Comparison of ENCODE assay signal across 15 cellular contexts in genomic region chr13:40479196-40479845, GRCh38.
A peak's percentile ranks its signal among the peaks of the same experiment; 100 is the strongest.
DNase-seq lines count a peak whose midpoint lies in the region; ATAC-seq and TF ChIP-seq lines count a peak whose summit lies in the region.
"Had no signal": no experiment of that assay in that cellular context is flagged by ENCODE, and none has a peak within 500 bp of the region (broad histone marks: within the 10 kb centered on the region; RNA-seq: fewer than 3 reads in every experiment).

No MANE protein-coding gene starts in this region.

- H3K36me3 Mint-ChIP-seq in activated naive CD8-positive, alpha-beta T cell = peaks cover 2% of the 10 kb centered on the region
- H3K36me3 Mint-ChIP-seq in activated naive CD8-positive, alpha-beta T cell treated with anti-CD3 and anti-CD28 coated beads, Interleukin-2, amount 50 U/mL, for 24 hours (ENCODE audit: low read depth) = no peaks in the 10 kb centered on the region
- H3K36me3 Mint-ChIP-seq: natural killer cell treated with Interleukin-12 subunit alpha and Interleukin-12 subunit beta and Interleukin-15 and Interleukin-18, amount 100 ng/mL, for 72 hours had no signal

- TF ChIP-seq CTCF in coronary artery (IDR thresholded peaks at IDR 0.05) = no peak

- no peaks in the 10 kb centered on the region for H3K27me3 Mint-ChIP-seq in activated naive CD8-positive, alpha-beta T cell
- no peaks in the 10 kb centered on the region for H3K27me3 Mint-ChIP-seq in activated naive CD8-positive, alpha-beta T cell treated with anti-CD3 and anti-CD28 coated beads, Interleukin-2, amount 50 U/mL, for 24 hours
- H3K27me3 Mint-ChIP-seq: activated CD8-positive, alpha-beta T cell treated with anti-CD3 and anti-CD28 coated beads for 36 hours had no signal

- H3K4me1 Mint-ChIP-seq in activated naive CD8-positive, alpha-beta T cell (ENCODE audit: low read depth) = peaks cover 52% of the 10 kb centered on the region
- H3K4me1 Mint-ChIP-seq in activated naive CD8-positive, alpha-beta T cell treated with anti-CD3 and anti-CD28 coated beads, Interleukin-2, amount 50 U/mL, for 24 hours = peaks cover 50% of the 10 kb centered on the region

- H3K27ac Mint-ChIP-seq in activated naive CD8-positive, alpha-beta T cell = peak overlapping the region; percentile 30
- H3K27ac Mint-ChIP-seq in activated naive CD8-positive, alpha-beta T cell treated with anti-CD3 and anti-CD28 coated beads, Interleukin-2, amount 50 U/mL, for 24 hours = no peak overlapping the region
- H3K27ac Mint-ChIP-seq: activated CD8-positive, alpha-beta T cell treated with anti-CD3 and anti-CD28 coated beads for 36 hours; natural killer cell treated with Interleukin-12 subunit alpha and Interleukin-12 subunit beta and Interleukin-15 and Interleukin-18, amount 100 ng/mL, for 72 hours had no signal

- H3K27ac ChIP-seq in coronary artery (peak overlapping the region; percentile 22 to 56), substantia nigra (ENCODE audit: low read depth, low read length, poor library complexity, severe bottlenecking) (peak overlapping the region; percentile 43)
- H3K27ac ChIP-seq: transverse colon had no signal

- no peak overlapping the region for H3K4me3 Mint-ChIP-seq in activated naive CD8-positive, alpha-beta T cell
- no peak overlapping the region for H3K4me3 Mint-ChIP-seq in activated naive CD8-positive, alpha-beta T cell treated with anti-CD3 and anti-CD28 coated beads, Interleukin-2, amount 50 U/mL, for 24 hours
- H3K4me3 Mint-ChIP-seq: activated CD8-positive, alpha-beta T cell treated with anti-CD3 and anti-CD28 coated beads for 36 hours; natural killer cell treated with Interleukin-12 subunit alpha and Interleukin-12 subunit beta and Interleukin-15 and Interleukin-18, amount 100 ng/mL, for 72 hours had no signal

- ATAC-seq in activated naive CD8-positive, alpha-beta T cell treated with anti-CD3 and anti-CD28 coated beads, Interleukin-2, amount 50 U/mL, for 24 hours = no peak
- ATAC-seq in GM19324 (IDR thresholded peaks at IDR 0.05; ENCODE audit: low FRiP score, unreplicated experiment) (no peak), SK-N-SH treated with all-trans-retinoic acid at 6 μM for 48 hours (no peak), HG03460 (IDR thresholded peaks at IDR 0.05; ENCODE audit: unreplicated experiment) (no peak)
- ATAC-seq: activated CD8-positive, alpha-beta T cell treated with anti-CD3 and anti-CD28 coated beads for 36 hours; natural killer cell treated with Interleukin-12 subunit alpha and Interleukin-12 subunit beta and Interleukin-15 and Interleukin-18, amount 100 ng/mL, for 72 hours had no signal

- H3K4me3 ChIP-seq in coronary artery = no peak overlapping the region
- H3K4me3 ChIP-seq: right atrium auricular region, transverse colon had no signal

- no peaks in the 10 kb centered on the region for H3K9me3 Mint-ChIP-seq in activated naive CD8-positive, alpha-beta T cell (ENCODE audit: low read depth)
- peaks cover 10% of the 10 kb centered on the region for H3K9me3 Mint-ChIP-seq in activated naive CD8-positive, alpha-beta T cell treated with anti-CD3 and anti-CD28 coated beads, Interleukin-2, amount 50 U/mL, for 24 hours
- H3K9me3 Mint-ChIP-seq: natural killer cell treated with Interleukin-12 subunit alpha and Interleukin-12 subunit beta and Interleukin-15 and Interleukin-18, amount 100 ng/mL, for 72 hours had no signal

- DNase-seq in activated naive CD8-positive, alpha-beta T cell treated with anti-CD3 and anti-CD28 coated beads, Interleukin-2, amount 50 U/mL, for 24 hours = no peak
- no peak for DNase-seq in coronary artery (ENCODE audit: low spot score)
- DNase-seq in middle frontal gyrus (ENCODE audit: extremely low spot score, low spot score) = peak; percentile 22
- DNase-seq in substantia nigra (lab: John Stamatoyannopoulos, UW) = peak in 48 of 49 donors; percentile 22 to 94 (median 76)
- DNase-seq: activated CD8-positive, alpha-beta T cell treated with anti-CD3 and anti-CD28 coated beads for 36 hours; amniotic stem cell; NCI-H187; NCI-H524 treated with DMSO at 0.1 percent for 48 hours; transverse colon had no signal

TF ChIP-seq in SK-N-SH treated with all-trans-retinoic acid at 6 μM for 48 hours, 23 proteins besides CTCF, POLR2A, EP300 and RAD21 (continues in another document):
- TF ChIP-seq ISL1 (CRISPR knock-in tag; IDR thresholded peaks at IDR 0.05) = no peak
- TF ChIP-seq PPARA (CRISPR knock-in tag; IDR thresholded peaks at IDR 0.05; ENCODE audit: borderline replicate concordance) = no peak
- TF ChIP-seq ZNF70 (CRISPR knock-in tag; IDR thresholded peaks at IDR 0.05) = no peak
- no peak for TF ChIP-seq CREB5 (CRISPR knock-in tag; IDR thresholded peaks at IDR 0.05; ENCODE audit: low read depth)
- TF ChIP-seq ARNTL (CRISPR knock-in tag; IDR thresholded peaks at IDR 0.05; ENCODE audit: borderline replicate concordance, low read depth) = no peak
- TF ChIP-seq BACH2 (CRISPR knock-in tag; IDR thresholded peaks at IDR 0.05; ENCODE audit: borderline replicate concordance) = no peak
- TF ChIP-seq CSRNP3 (CRISPR knock-in tag; IDR thresholded peaks at IDR 0.05) = no peak
- no peak for TF ChIP-seq ZFP30 (CRISPR knock-in tag; IDR thresholded peaks at IDR 0.05)
- no peak for TF ChIP-seq TOX (CRISPR knock-in tag; IDR thresholded peaks at IDR 0.05; ENCODE audit: borderline replicate concordance)
- TF ChIP-seq ZFP3 (CRISPR knock-in tag; IDR thresholded peaks at IDR 0.05) = no peak
- no peak for TF ChIP-seq OSR1 (CRISPR knock-in tag; IDR thresholded peaks at IDR 0.05)
- TF ChIP-seq SNAI2 (CRISPR knock-in tag; IDR thresholded peaks at IDR 0.05) = no peak
- TF ChIP-seq ESRRG (CRISPR knock-in tag; IDR thresholded peaks at IDR 0.05) = no peak
- no peak for TF ChIP-seq POU6F1 (CRISPR knock-in tag; IDR thresholded peaks at IDR 0.05; ENCODE audit: borderline replicate concordance, low read depth)
- no peak for TF ChIP-seq RARB (CRISPR knock-in tag; IDR thresholded peaks at IDR 0.05)
- no peak for TF ChIP-seq TSHZ2 (CRISPR knock-in tag; IDR thresholded peaks at IDR 0.05)

Comparison
In these comparisons a context has a peak if more than half of its experiments do, and no peak if none do; other contexts are left out.
1. DNase-seq: peak in middle frontal gyrus (single experiment) and substantia nigra (48 of 49); none in activated naive CD8-positive, alpha-beta T cell treated with anti-CD3 and anti-CD28 coated beads, Interleukin-2, amount 50 U/mL, for 24 hours (single experiment) and coronary artery (single experiment).